ENCODE assay signal across 8 cellular contexts in the genomic region with DNA sequence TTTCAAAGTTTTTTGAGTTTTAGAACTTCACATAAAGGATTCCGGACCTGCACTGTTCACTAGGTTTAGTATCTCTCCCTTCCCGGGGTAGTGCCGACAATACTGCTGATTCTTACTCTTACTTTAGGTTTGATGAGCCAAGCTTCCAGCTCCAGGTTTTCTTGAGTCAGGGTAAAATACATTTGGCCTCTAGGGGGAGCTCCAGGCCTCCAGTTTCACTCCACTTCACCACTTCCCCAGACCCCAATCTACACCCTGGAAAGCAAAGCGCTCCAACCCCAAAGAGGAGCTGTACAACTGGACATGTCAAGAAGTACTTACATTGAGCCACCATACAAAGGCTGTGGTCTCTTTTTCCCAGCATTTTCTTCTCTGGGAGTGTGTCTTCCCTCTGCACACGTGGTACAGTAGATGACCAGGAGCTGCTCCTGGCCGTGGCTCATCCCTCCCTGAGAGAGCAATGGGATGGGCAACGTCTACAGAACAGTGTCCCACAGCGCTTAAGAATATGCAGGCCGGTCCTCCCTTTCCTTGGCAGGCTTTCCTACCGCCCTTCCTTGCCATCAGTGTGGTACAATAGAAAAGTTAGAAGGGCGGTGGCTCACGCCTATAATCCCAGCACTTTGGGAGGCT.
DNase-seq lines count a peak whose midpoint lies in the region; ATAC-seq and TF ChIP-seq lines count a peak whose summit lies in the region.

No MANE protein-coding gene starts in this region.

- no peak overlapping the region for H3K4me3 ChIP-seq in SK-N-MC
- no peak overlapping the region for H3K4me3 ChIP-seq in sigmoid colon

- 50 to 67% methylated on average over 12 of the region's 12 CpGs for WGBS in sigmoid colon, 2 donors

- H3K27ac ChIP-seq in SK-N-MC = no peak overlapping the region
- no peak overlapping the region for H3K27ac ChIP-seq in sigmoid colon

- peak; percentile 42 for DNase-seq in NK-92 treated with Interleukin-12 subunit alpha and Interleukin-12 subunit beta, amount 100 ng/mL, for 24 hours (lab: John Stamatoyannopoulos, UW)
- DNase-seq in NK-92 (lab: John Stamatoyannopoulos, UW; ENCODE audit: unreplicated experiment) = no peak
- DNase-seq in M059J (ENCODE audit: low read depth) = peak; percentile 74
- peak; percentile 66 for DNase-seq in SK-N-MC (ENCODE audit: low read depth, low spot score)
- DNase-seq in activated naive CD4-positive, alpha-beta T cell (lab: John Stamatoyannopoulos, UW) = peak; percentile 9 to 25 (median 20)
- peak; percentile 47 for DNase-seq in left cardiac atrium
- DNase-seq in sigmoid colon = peak; percentile 71

- H3K9me3 ChIP-seq in SK-N-MC (ENCODE audit: low read depth, low read length) (no peaks in the 10 kb centered on the region), sigmoid colon (no peaks in the 10 kb centered on the region)

- no peak for TF ChIP-seq POLR2A in sigmoid colon (IDR thresholded peaks at IDR 0.05)

- no peaks in the 10 kb centered on the region for H3K4me1 ChIP-seq in sigmoid colon

- no peaks in the 10 kb centered on the region for H3K27me3 ChIP-seq in sigmoid colon

- no peak overlapping the region for H3K9ac ChIP-seq in SK-N-MC (ENCODE audit: insufficient read length)

- ATAC-seq in left cardiac atrium = peak; percentile 55 to 75
- no peak for ATAC-seq in HG03097 (IDR thresholded peaks at IDR 0.05; ENCODE audit: low FRiP score, unreplicated experiment)

- H3K36me3 ChIP-seq in SK-N-MC (ENCODE audit: insufficient read depth, low read length) = no peaks in the 10 kb centered on the region
- no peaks in the 10 kb centered on the region for H3K36me3 ChIP-seq in sigmoid colon

- intact Hi-C loops in left cardiac atrium (cut with DNase I) (loop anchor here in 1 of 2 donors (5.0 kb wide), 1 partner anchor 247 kb away; no protein-coding TSS in a partner anchor), sigmoid colon (cut with DNase I) (loop anchor here (2.0 to 5.0 kb wide), 3 partner anchors 80 to 242 kb away; partner anchors contain the start of genes CCDC80 and CD200R1)

- peak in 3 of 4 experiments; percentile 36 to 58 (median 50) for TF ChIP-seq CTCF in sigmoid colon (IDR thresholded peaks at IDR 0.05)

- no peak for TF ChIP-seq EP300 in sigmoid colon (IDR thresholded peaks at IDR 0.05)
